1 cellular context compared by ENCODE assay signal in genomic region chr7:133931053-133931452, GRCh38.
TF ChIP-seq lines count a peak whose summit lies in the region.

No MANE protein-coding gene starts in this region.

TF ChIP-seq in HEK293, 187 proteins besides CTCF, POLR2A, EP300 and RAD21 (continued from another document and continues in another):
- TF ChIP-seq, protein P1, sequence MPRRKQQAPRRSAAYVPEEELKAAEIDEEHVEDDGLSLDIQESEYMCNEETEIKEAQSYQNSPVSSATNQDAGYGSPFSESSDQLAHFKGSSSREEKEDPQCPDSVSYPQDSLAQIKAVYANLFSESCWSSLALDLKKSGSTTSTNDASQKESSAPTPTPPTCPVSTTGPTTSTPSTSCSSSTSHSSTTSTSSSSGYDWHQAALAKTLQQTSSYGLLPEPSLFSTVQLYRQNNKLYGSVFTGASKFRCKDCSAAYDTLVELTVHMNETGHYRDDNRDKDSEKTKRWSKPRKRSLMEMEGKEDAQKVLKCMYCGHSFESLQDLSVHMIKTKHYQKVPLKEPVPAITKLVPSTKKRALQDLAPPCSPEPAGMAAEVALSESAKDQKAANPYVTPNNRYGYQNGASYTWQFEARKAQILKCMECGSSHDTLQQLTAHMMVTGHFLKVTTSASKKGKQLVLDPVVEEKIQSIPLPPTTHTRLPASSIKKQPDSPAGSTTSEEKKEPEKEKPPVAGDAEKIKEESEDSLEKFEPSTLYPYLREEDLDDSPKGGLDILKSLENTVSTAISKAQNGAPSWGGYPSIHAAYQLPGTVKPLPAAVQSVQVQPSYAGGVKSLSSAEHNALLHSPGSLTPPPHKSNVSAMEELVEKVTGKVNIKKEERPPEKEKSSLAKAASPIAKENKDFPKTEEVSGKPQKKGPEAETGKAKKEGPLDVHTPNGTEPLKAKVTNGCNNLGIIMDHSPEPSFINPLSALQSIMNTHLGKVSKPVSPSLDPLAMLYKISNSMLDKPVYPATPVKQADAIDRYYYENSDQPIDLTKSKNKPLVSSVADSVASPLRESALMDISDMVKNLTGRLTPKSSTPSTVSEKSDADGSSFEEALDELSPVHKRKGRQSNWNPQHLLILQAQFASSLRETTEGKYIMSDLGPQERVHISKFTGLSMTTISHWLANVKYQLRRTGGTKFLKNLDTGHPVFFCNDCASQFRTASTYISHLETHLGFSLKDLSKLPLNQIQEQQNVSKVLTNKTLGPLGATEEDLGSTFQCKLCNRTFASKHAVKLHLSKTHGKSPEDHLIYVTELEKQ (tag by site-specific recombination; IDR thresholded peaks at IDR 0.05; ENCODE audit: borderline replicate concordance) = peak; percentile 52; the same call in 1 of the 2 replicates
- 0 out of 2 replicates have a peak, but pooled peaks have one; percentile 6 for TF ChIP-seq BCL6B (tag by site-specific recombination; IDR thresholded peaks at IDR 0.05)
- no peak for TF ChIP-seq YY1 (tag by site-specific recombination; IDR thresholded peaks at IDR 0.05)
- TF ChIP-seq ZBTB1 (tag by site-specific recombination; IDR thresholded peaks at IDR 0.05) = no peak
- peak; percentile 73 for TF ChIP-seq IKZF3 (tag by site-specific recombination; IDR thresholded peaks at IDR 0.05)
- no peak for TF ChIP-seq SETDB1 (IDR thresholded peaks at IDR 0.05; ENCODE audit: insufficient read length, low read length)
- no peak for TF ChIP-seq ZNF175 (tag by site-specific recombination; IDR thresholded peaks at IDR 0.05)
- no peak for TF ChIP-seq ZSCAN16 (tag by site-specific recombination; IDR thresholded peaks at IDR 0.05)
- no peak for TF ChIP-seq KLF9 (tag by site-specific recombination; IDR thresholded peaks at IDR 0.05; ENCODE audit: low read depth)
- no peak for TF ChIP-seq ZFP41 (tag by site-specific recombination; IDR thresholded peaks at IDR 0.05; ENCODE audit: borderline replicate concordance)
- no peak for TF ChIP-seq ZNF626 (tag by site-specific recombination; IDR thresholded peaks at IDR 0.05)
- no peak for TF ChIP-seq ZNF138 (tag by site-specific recombination; IDR thresholded peaks at IDR 0.05; ENCODE audit: borderline replicate concordance)
- TF ChIP-seq, protein P2, sequence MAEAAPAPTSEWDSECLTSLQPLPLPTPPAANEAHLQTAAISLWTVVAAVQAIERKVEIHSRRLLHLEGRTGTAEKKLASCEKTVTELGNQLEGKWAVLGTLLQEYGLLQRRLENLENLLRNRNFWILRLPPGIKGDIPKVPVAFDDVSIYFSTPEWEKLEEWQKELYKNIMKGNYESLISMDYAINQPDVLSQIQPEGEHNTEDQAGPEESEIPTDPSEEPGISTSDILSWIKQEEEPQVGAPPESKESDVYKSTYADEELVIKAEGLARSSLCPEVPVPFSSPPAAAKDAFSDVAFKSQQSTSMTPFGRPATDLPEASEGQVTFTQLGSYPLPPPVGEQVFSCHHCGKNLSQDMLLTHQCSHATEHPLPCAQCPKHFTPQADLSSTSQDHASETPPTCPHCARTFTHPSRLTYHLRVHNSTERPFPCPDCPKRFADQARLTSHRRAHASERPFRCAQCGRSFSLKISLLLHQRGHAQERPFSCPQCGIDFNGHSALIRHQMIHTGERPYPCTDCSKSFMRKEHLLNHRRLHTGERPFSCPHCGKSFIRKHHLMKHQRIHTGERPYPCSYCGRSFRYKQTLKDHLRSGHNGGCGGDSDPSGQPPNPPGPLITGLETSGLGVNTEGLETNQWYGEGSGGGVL (tag by site-specific recombination; IDR thresholded peaks at IDR 0.05) = no peak
- TF ChIP-seq ZNF341 (tag by site-specific recombination; IDR thresholded peaks at IDR 0.05; ENCODE audit: low read depth) = no peak
- no peak for TF ChIP-seq ZBTB48 (tag by site-specific recombination; IDR thresholded peaks at IDR 0.05)
- TF ChIP-seq ZNF544 (tag by site-specific recombination; IDR thresholded peaks at IDR 0.05) = no peak
- TF ChIP-seq ZNF239 (tag by site-specific recombination; IDR thresholded peaks at IDR 0.05) = no peak
- TF ChIP-seq HOXD13 (CRISPR knock-in tag; IDR thresholded peaks at IDR 0.05; ENCODE audit: borderline replicate concordance) = no peak
- TF ChIP-seq ZNF266 (tag by site-specific recombination; IDR thresholded peaks at IDR 0.05; ENCODE audit: low read depth) = no peak
- no peak for TF ChIP-seq GLIS2 (tag by site-specific recombination; IDR thresholded peaks at IDR 0.05)
- TF ChIP-seq ZNF555 (tag by site-specific recombination; conservative IDR thresholded peaks at IDR 0.05) = no peak
- no peak for TF ChIP-seq ZNF169 (tag by site-specific recombination; IDR thresholded peaks at IDR 0.05)
- no peak for TF ChIP-seq ZNF114 (tag by site-specific recombination; IDR thresholded peaks at IDR 0.05)
- TF ChIP-seq ZNF37A (tag by site-specific recombination; IDR thresholded peaks at IDR 0.05) = no peak
- no peak for TF ChIP-seq ZNF658 (tag by site-specific recombination; IDR thresholded peaks at IDR 0.05)
- 0 out of 2 replicates have a peak, but pooled peaks have one; percentile 44 for TF ChIP-seq ZNF2 (tag by site-specific recombination; IDR thresholded peaks at IDR 0.05)
- no peak for TF ChIP-seq SP3 (tag by site-specific recombination; IDR thresholded peaks at IDR 0.05)
- TF ChIP-seq ZSCAN5A (tag by site-specific recombination; IDR thresholded peaks at IDR 0.05) = no peak
- no peak for TF ChIP-seq ZFHX2 (tag by site-specific recombination; conservative IDR thresholded peaks at IDR 0.05)
- no peak for TF ChIP-seq ZNF391 (tag by site-specific recombination; IDR thresholded peaks at IDR 0.05; ENCODE audit: borderline replicate concordance, low read depth)
- no peak for TF ChIP-seq ZNF837 (tag by site-specific recombination; IDR thresholded peaks at IDR 0.05)
- no peak for TF ChIP-seq ZNF19 (tag by site-specific recombination; IDR thresholded peaks at IDR 0.05; ENCODE audit: low read depth)
- TF ChIP-seq, protein P3, sequence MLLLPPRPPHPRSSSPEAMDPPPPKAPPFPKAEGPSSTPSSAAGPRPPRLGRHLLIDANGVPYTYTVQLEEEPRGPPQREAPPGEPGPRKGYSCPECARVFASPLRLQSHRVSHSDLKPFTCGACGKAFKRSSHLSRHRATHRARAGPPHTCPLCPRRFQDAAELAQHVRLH (tag by site-specific recombination; IDR thresholded peaks at IDR 0.05) = no peak
- TF ChIP-seq ZNF416 (tag by site-specific recombination; IDR thresholded peaks at IDR 0.05) = no peak
- TF ChIP-seq KLF7 (tag by site-specific recombination; IDR thresholded peaks at IDR 0.05; ENCODE audit: borderline replicate concordance) = no peak
- TF ChIP-seq, protein P4, sequence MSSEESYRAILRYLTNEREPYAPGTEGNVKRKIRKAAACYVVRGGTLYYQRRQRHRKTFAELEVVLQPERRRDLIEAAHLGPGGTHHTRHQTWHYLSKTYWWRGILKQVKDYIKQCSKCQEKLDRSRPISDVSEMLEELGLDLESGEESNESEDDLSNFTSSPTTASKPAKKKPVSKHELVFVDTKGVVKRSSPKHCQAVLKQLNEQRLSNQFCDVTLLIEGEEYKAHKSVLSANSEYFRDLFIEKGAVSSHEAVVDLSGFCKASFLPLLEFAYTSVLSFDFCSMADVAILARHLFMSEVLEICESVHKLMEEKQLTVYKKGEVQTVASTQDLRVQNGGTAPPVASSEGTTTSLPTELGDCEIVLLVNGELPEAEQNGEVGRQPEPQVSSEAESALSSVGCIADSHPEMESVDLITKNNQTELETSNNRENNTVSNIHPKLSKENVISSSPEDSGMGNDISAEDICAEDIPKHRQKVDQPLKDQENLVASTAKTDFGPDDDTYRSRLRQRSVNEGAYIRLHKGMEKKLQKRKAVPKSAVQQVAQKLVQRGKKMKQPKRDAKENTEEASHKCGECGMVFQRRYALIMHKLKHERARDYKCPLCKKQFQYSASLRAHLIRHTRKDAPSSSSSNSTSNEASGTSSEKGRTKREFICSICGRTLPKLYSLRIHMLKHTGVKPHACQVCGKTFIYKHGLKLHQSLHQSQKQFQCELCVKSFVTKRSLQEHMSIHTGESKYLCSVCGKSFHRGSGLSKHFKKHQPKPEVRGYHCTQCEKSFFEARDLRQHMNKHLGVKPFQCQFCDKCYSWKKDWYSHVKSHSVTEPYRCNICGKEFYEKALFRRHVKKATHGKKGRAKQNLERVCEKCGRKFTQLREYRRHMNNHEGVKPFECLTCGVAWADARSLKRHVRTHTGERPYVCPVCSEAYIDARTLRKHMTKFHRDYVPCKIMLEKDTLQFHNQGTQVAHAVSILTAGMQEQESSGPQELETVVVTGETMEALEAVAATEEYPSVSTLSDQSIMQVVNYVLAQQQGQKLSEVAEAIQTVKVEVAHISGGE (tag by site-specific recombination; conservative IDR thresholded peaks at IDR 0.05; ENCODE audit: low read depth) = no peak
- TF ChIP-seq, protein P5, sequence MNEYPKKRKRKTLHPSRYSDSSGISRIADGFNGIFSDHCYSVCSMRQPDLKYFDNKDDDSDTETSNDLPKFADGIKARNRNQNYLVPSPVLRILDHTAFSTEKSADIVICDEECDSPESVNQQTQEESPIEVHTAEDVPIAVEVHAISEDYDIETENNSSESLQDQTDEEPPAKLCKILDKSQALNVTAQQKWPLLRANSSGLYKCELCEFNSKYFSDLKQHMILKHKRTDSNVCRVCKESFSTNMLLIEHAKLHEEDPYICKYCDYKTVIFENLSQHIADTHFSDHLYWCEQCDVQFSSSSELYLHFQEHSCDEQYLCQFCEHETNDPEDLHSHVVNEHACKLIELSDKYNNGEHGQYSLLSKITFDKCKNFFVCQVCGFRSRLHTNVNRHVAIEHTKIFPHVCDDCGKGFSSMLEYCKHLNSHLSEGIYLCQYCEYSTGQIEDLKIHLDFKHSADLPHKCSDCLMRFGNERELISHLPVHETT (tag by site-specific recombination; IDR thresholded peaks at IDR 0.05) = peak; percentile 88
- no peak for TF ChIP-seq ZNF26 (tag by site-specific recombination; IDR thresholded peaks at IDR 0.05)
- no peak for TF ChIP-seq REST (tag by site-specific recombination; IDR thresholded peaks at IDR 0.05)
- no peak for TF ChIP-seq ZSCAN23 (tag by site-specific recombination; IDR thresholded peaks at IDR 0.05)
- no peak for TF ChIP-seq ZNF302 (tag by site-specific recombination; IDR thresholded peaks at IDR 0.05; ENCODE audit: low read depth)
- TF ChIP-seq GLIS1 (tag by site-specific recombination; IDR thresholded peaks at IDR 0.05) = no peak
- TF ChIP-seq ZNF664 (tag by site-specific recombination; IDR thresholded peaks at IDR 0.05) = peak; percentile 93
- peak; percentile 55 for TF ChIP-seq WT1 (tag by site-specific recombination; IDR thresholded peaks at IDR 0.05)
